In the genomic region with DNA sequence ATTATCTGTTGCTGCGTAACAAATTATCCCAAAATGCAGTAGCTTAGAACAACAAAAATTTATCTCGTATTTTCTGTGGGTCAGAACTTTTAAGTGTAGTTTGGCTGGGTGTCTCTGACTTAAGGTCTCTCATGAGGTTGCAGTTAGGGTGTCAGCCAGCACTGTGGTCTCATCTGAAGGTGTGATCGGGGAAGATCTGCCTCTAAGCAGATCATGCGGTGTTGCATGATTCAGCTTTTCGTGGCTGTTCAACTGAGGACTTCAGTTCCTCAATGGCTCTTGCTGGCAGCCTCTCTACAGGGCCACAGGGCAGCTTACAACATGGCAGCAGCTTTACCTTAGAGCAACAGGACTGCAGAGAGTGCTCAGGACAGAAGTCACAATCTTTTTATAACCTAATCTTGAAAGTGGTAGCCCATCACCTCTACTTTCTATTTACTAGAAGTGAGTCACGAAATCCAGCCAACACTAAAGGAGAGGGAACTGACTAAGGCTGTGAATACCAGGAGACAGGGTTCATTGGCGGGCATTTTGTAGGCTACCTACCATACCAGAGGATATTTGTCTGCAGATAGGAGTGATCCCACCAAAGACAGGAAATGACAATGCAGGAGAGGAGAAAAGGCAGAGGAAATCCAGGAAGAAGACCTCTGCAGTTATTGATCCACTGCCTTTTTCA, we compare ENCODE assay signal across 26 cellular contexts. TPM values are rescaled to one million over a fixed set of nuclear protein-coding genes. Genes with fewer than 3 reads are reported as not detected.
A peak's percentile ranks its signal among the peaks of the same experiment; 100 is the strongest.
DNase-seq lines count a peak whose midpoint lies in the region; ATAC-seq and TF ChIP-seq lines count a peak whose summit lies in the region.
"Had no signal": no experiment of that assay in that cellular context is flagged by ENCODE, and none has a peak within 500 bp of the region (broad histone marks: within the 10 kb centered on the region; RNA-seq: fewer than 3 reads in every experiment).

No MANE protein-coding gene starts in this region.

- H3K9me3 ChIP-seq in HEK293 (ENCODE audit: control insufficient read depth, insufficient read depth, low read depth, low read length) (no peaks in the 10 kb centered on the region), IMR-90 (ENCODE audit: control insufficient read depth, insufficient read depth, low read length) (peaks cover 6% of the 10 kb centered on the region), PC-3 (ENCODE audit: low read length) (no peaks in the 10 kb centered on the region), neural progenitor cell (ENCODE audit: low read depth) (no peaks in the 10 kb centered on the region)
- H3K9me3 ChIP-seq: HAP-1 had no signal

- CTCF ChIA-PET in HEK293 (lab: Yijun Ruan, JAX) (interaction anchor here (0.6 to 1.0 kb wide), 2 partner anchors 9 to 842 kb away, joined by 3 read pairs; no protein-coding TSS in a partner anchor), IMR-90 (lab: Yijun Ruan, JAX) (no interaction called here), PC-3 (lab: Charles Lee) (no interaction called here)

- H4K91ac ChIP-seq in IMR-90 (ENCODE audit: insufficient read depth, low read depth, low read length), result no peak overlapping the region

- H3K27ac ChIP-seq in HEK293 (ENCODE audit: extremely low read depth, low read depth, low read length) (no peak overlapping the region), IMR-90 (ENCODE audit: insufficient read depth, low read length) (no peak overlapping the region), PC-3 (ENCODE audit: low read length) (no peak overlapping the region), neural progenitor cell (no peak overlapping the region)
- H3K27ac ChIP-seq: SK-N-MC had no signal

- no peak overlapping the region for H2BK20ac ChIP-seq in IMR-90 (ENCODE audit: low read depth, low read length)

- intact Hi-C loops in IMR-90 (cut with micrococcal nuclease) (no loop called here), PC-3 (cut with micrococcal nuclease) (no loop called here)

- no peak overlapping the region for H2BK5ac ChIP-seq in IMR-90 (ENCODE audit: low read depth, low read length, poor library complexity, severe bottlenecking)

- no peak overlapping the region for H3K56ac ChIP-seq in IMR-90 (ENCODE audit: extremely low read depth, insufficient read depth, low read length)

- H3K9ac ChIP-seq in IMR-90 (ENCODE audit: low read depth, low read length) (no peak overlapping the region), PC-3 (ENCODE audit: low read length) (no peak overlapping the region), neural progenitor cell (no peak overlapping the region)

- peaks cover 7% of the 10 kb centered on the region for H3K36me3 Mint-ChIP-seq in mesothelial cell of epicardium
- no peaks in the 10 kb centered on the region for H3K36me3 Mint-ChIP-seq in neural progenitor cell
- H3K36me3 Mint-ChIP-seq: CD4-positive, alpha-beta memory T cell had no signal

- H2AK9ac ChIP-seq in IMR-90 (replicated peaks; ENCODE audit: low read depth, low read length, poor library complexity), result no peak overlapping the region

- H3K9me3 Mint-ChIP-seq in mesothelial cell of epicardium, result peaks cover 16% of the 10 kb centered on the region
- H3K9me3 Mint-ChIP-seq in neural progenitor cell, result peaks cover 3% of the 10 kb centered on the region

- BruUV-seq in IMR-90 (replicated peaks; lab: Mats Ljungman, UMichigan) (no TSS peak), PC-3 (replicated peaks; lab: Mats Ljungman, UMichigan) (no TSS peak)

- TF ChIP-seq POLR2A in IMR-90 (IDR thresholded peaks at IDR 0.05; ENCODE audit: low read depth, low read length), result no peak

- H4K20me1 ChIP-seq in IMR-90 (ENCODE audit: insufficient read depth, low read length) (no peaks in the 10 kb centered on the region), PC-3 (ENCODE audit: low read length) (no peaks in the 10 kb centered on the region), neural progenitor cell (ENCODE audit: low read depth) (no peaks in the 10 kb centered on the region)

- H3K27me3 Mint-ChIP-seq in mesothelial cell of epicardium (ENCODE audit: low read depth) (no peaks in the 10 kb centered on the region), neural progenitor cell (ENCODE audit: insufficient read depth, low read depth) (peaks cover 4% of the 10 kb centered on the region)

- H3K4me3 ChIP-seq in HEK293 (ENCODE audit: low read depth, low read length) (no peak overlapping the region), IMR-90 (ENCODE audit: insufficient read depth, low read depth, low read length) (no peak overlapping the region), PC-3 (ENCODE audit: low read length) (no peak overlapping the region), neural progenitor cell (no peak overlapping the region)
- H3K4me3 ChIP-seq: HAP-1, SK-N-MC had no signal

- 92% methylated on average over 2 of the region's 7 CpGs; no CpG with 5 or more reads in 1 of the 2 experiments for WGBS in IMR-90 (ENCODE audit: extremely low coverage in 2 of 2, insufficient read length in 1 of 2), 2 experiments

- H3K14ac ChIP-seq in IMR-90 (replicated peaks; ENCODE audit: low read depth, low read length), result no peak overlapping the region

- peak overlapping the region; percentile 50 for H3K27ac Mint-ChIP-seq in mesothelial cell of epicardium
- H3K27ac Mint-ChIP-seq in neural progenitor cell, result no peak overlapping the region
- H3K27ac Mint-ChIP-seq: CD4-positive, alpha-beta memory T cell had no signal

- no peak overlapping the region for H3K23ac ChIP-seq in IMR-90 (ENCODE audit: low read depth, low read length)

- DNase-seq in IMR-90 (no peak), PC-3 (peak; percentile 7), mesothelial cell of epicardium (ENCODE audit: low spot score in 2 of 2, unreplicated experiment in 2 of 2) (no peak), anterior cingulate cortex (lab: John Stamatoyannopoulos, UW) (no peak), neural progenitor cell (ENCODE audit: low spot score) (no peak), NCI-H1105 (lab: John Stamatoyannopoulos, UW) (no peak), omental fat pad (ENCODE audit: low spot score) (no peak)
- DNase-seq: C1 segment of cervical spinal cord; CD4-positive, alpha-beta memory T cell; COR-L47; DMS53; GOT3; Kasumi-1; NCI-H1417; NCI-H1694; NCI-H2081; NCI-H2171; NCI-H226; NCI-H510A; NCI-H69; SIG-M5 had no signal

- H2AK5ac ChIP-seq in IMR-90 (ENCODE audit: low read depth, low read length), result no peak overlapping the region

- no peaks in the 10 kb centered on the region for H3K79me1 ChIP-seq in IMR-90 (ENCODE audit: low read depth in 1 of 2, low read length in 2 of 2)

- in situ Hi-C loops in IMR-90 (cut with MboI; ENCODE audit: low sequenced_read_pairs), result no loop called here

- no peaks in the 10 kb centered on the region for H3K9me2 ChIP-seq in PC-3 (replicated peaks; ENCODE audit: low read length)

- no peaks in the 10 kb centered on the region for H3K36me3 ChIP-seq in HEK293 (ENCODE audit: control insufficient read depth in 2 of 2, insufficient read depth in 1 of 2, low read length in 2 of 2)
- H3K36me3 ChIP-seq in IMR-90 (ENCODE audit: control insufficient read depth, insufficient read depth, low read length), result no peaks in the 10 kb centered on the region
- no peaks in the 10 kb centered on the region for H3K36me3 ChIP-seq in PC-3 (ENCODE audit: low read depth, low read length)
- H3K36me3 ChIP-seq in neural progenitor cell, result no peaks in the 10 kb centered on the region
- H3K36me3 ChIP-seq: HAP-1 had no signal

- H3K18ac ChIP-seq in IMR-90 (ENCODE audit: low read depth, low read length), result no peak overlapping the region

- H3K4me1 Mint-ChIP-seq in mesothelial cell of epicardium (peaks cover 24% of the 10 kb centered on the region), neural progenitor cell (no peaks in the 10 kb centered on the region)
- H3K4me1 Mint-ChIP-seq: CD4-positive, alpha-beta memory T cell had no signal

- no peak overlapping the region for H4K5ac ChIP-seq in IMR-90 (ENCODE audit: low read depth, low read length)

- H3K27me3 ChIP-seq in IMR-90 (ENCODE audit: control insufficient read depth, insufficient read depth, low read length) (no peaks in the 10 kb centered on the region; the same call in 1 of the 2 replicates), PC-3 (ENCODE audit: low read length) (no peaks in the 10 kb centered on the region), neural progenitor cell (no peaks in the 10 kb centered on the region)

- H2BK120ac ChIP-seq in IMR-90 (ENCODE audit: low read depth, low read length), result no peak overlapping the region

- no peak overlapping the region for H3K4me3 Mint-ChIP-seq in mesothelial cell of epicardium
- no peak overlapping the region for H3K4me3 Mint-ChIP-seq in neural progenitor cell
- H3K4me3 Mint-ChIP-seq: CD4-positive, alpha-beta memory T cell had no signal

- no peak overlapping the region for H3K4me2 ChIP-seq in IMR-90 (ENCODE audit: low read depth, low read length)
- H3K4me2 ChIP-seq in PC-3 (ENCODE audit: low read length), result no peak overlapping the region
- no peak overlapping the region for H3K4me2 ChIP-seq in neural progenitor cell

- dilution Hi-C loops in IMR-90 (cut with HindIII; ENCODE audit: low sequenced_read_pairs, unreplicated experiment), result no loop called here

- TF ChIP-seq CTCF in HEK293 (tag by site-specific recombination; IDR thresholded peaks at IDR 0.05) (no peak), IMR-90 (conservative IDR thresholded peaks at IDR 0.05; ENCODE audit: low read depth, low read length) (no peak), PC-3 (conservative IDR thresholded peaks at IDR 0.05; ENCODE audit: low read depth, low read length) (no peak), mesothelial cell of epicardium (IDR thresholded peaks at IDR 0.05; ENCODE audit: unreplicated experiment) (no peak), neural progenitor cell (IDR thresholded peaks at IDR 0.05) (no peak), omental fat pad (IDR thresholded peaks at IDR 0.05) (no peak)

- POLR2A ChIA-PET in HEK293 (lab: Yijun Ruan, JAX), result interaction anchor here (0.6 kb wide), 1 partner anchor 74 kb away, joined by 5 read pairs; no protein-coding TSS in a partner anchor
- POLR2A ChIA-PET in IMR-90 (lab: Charles Lee; ENCODE audit: unreplicated experiment), result interaction anchor here (0.6 kb wide), 1 partner anchor 190 kb away, joined by 9 read pairs; no protein-coding TSS in a partner anchor
- POLR2A ChIA-PET in PC-3 (lab: Charles Lee; ENCODE audit: unreplicated experiment), result no interaction called here

- H3K4me1 ChIP-seq in HEK293 (ENCODE audit: control insufficient read depth, insufficient read depth, low read length) (no peaks in the 10 kb centered on the region), IMR-90 (ENCODE audit: control insufficient read depth, insufficient read depth, low read length) (no peaks in the 10 kb centered on the region), PC-3 (ENCODE audit: insufficient read depth, low read length) (peaks cover 6% of the 10 kb centered on the region; the same call in 1 of the 2 replicates), neural progenitor cell (no peaks in the 10 kb centered on the region)
- H3K4me1 ChIP-seq: HAP-1 had no signal

- no peak overlapping the region for H3K4ac ChIP-seq in IMR-90 (ENCODE audit: low read depth, low read length)

- H3F3A ChIP-seq in PC-3 (ENCODE audit: low read length, unreplicated experiment) (no peaks in the 10 kb centered on the region), neural progenitor cell (ENCODE audit: low read depth) (no peaks in the 10 kb centered on the region)

- H2BK15ac ChIP-seq in IMR-90 (ENCODE audit: low read depth, low read length), result no peak overlapping the region

- H2AFZ ChIP-seq in IMR-90 (replicated peaks; ENCODE audit: low read length, poor library complexity), result peak overlapping the region; percentile 24
- H2AFZ ChIP-seq in PC-3 (ENCODE audit: low read length), result no peak overlapping the region
- H2AFZ ChIP-seq in neural progenitor cell (replicated peaks), result no peak overlapping the region

- no peak overlapping the region for H4K8ac ChIP-seq in IMR-90 (ENCODE audit: low read depth in 2 of 2, low read length in 2 of 2)

- TF ChIP-seq RAD21 in IMR-90 (IDR thresholded peaks at IDR 0.05; ENCODE audit: low read length), result no peak

- H3K79me2 ChIP-seq in PC-3 (ENCODE audit: low read length) (no peaks in the 10 kb centered on the region), neural progenitor cell (ENCODE audit: low read depth) (no peaks in the 10 kb centered on the region)

- no peaks in the 10 kb centered on the region for H3K9me1 ChIP-seq in IMR-90 (ENCODE audit: insufficient read depth, low read length)

- ATAC-seq in IMR-90 (ENCODE audit: low read depth) (no peak), PC-3 (no peak), omental fat pad (ENCODE audit: low FRiP score) (no peak)

RNA-seq across cellular contexts. Expression of a gene that starts 1.8 kb away (rescaled TPM):
- not detected in 2 replicates for total RNA-seq in IMR-90 (2012; rRNA removed)
- polyA plus RNA-seq in IMR-90 (2012; rRNA removed), result not detected in 2 replicates
- polyA plus RNA-seq in IMR-90 (2012; cell fraction: cytosol; rRNA removed), result not detected in 2 replicates
- polyA plus RNA-seq in IMR-90 (2012; cell fraction: nucleus; rRNA removed; ENCODE audit: low replicate concordance), result not detected in 2 replicates
- not detected in 2 replicates for total RNA-seq in PC-3 (2014; rRNA removed)
- 0.24 to 0.27 TPM in 2 of 3 replicates, not detected in the other for total RNA-seq in mesothelial cell of epicardium
- total RNA-seq in neural progenitor cell (ENCODE audit: low replicate concordance), result not detected in 2 replicates
- total RNA-seq in omental fat pad, result not detected
- total RNA-seq: A673; CD4-positive, alpha-beta memory T cell; MCF 10A had no signal
- polyA plus RNA-seq: CD4-positive, alpha-beta memory T cell had no signal
